ENCODE assay signal across 1 cellular context in the genomic region with DNA sequence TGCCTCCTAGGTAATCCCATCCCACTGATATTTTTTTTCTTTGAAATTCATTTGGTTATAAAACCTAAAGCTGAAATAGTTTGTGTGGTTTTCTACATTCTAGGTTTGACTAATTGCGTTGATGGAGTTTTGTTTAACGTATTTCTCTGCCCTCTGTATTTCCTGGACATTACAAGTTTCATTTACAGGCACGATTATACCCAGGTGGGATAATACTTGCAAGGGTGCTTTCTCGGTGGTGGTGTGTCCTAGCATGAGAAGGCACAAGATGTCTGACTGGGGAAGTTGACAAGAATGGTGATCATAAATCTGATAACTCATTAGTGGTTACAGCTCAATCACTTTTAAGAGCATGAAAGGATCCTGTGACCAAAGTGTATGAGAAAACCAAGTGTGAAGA.
TF ChIP-seq lines count a peak whose summit lies in the region.

No MANE protein-coding gene starts in this region.

TF ChIP-seq in GM12878, 131 proteins besides CTCF, POLR2A, EP300 and RAD21 (continued from another document):
- TF ChIP-seq TBL1XR1 (IDR thresholded peaks at IDR 0.05; ENCODE audit: low read depth, low read length) (no peak), ETV6 (conservative IDR thresholded peaks at IDR 0.05 in 1 of 2, IDR thresholded peaks at IDR 0.05 in 1 of 2; ENCODE audit: borderline replicate concordance in 1 of 2, low read depth in 1 of 2) (peak in 1 of 2 experiments; percentile 72; a peak in 1 of 4 replicates), IRF4 (IDR thresholded peaks at IDR 0.05; ENCODE audit: low read depth, low read length) (peak; percentile 46; the same call in 1 of the 2 replicates), TCF7 (IDR thresholded peaks at IDR 0.05; ENCODE audit: borderline replicate concordance) (0 out of 2 replicates have a peak, but pooled peaks have one; percentile 40), RUNX3 (IDR thresholded peaks at IDR 0.05; ENCODE audit: low read length) (peak; percentile 96), GABPA (IDR thresholded peaks at IDR 0.05; ENCODE audit: low read depth) (0 out of 2 replicates have a peak, but pooled peaks have one; percentile 33), TARDBP (IDR thresholded peaks at IDR 0.05; ENCODE audit: borderline replicate concordance) (no peak), SIN3A (IDR thresholded peaks at IDR 0.05; ENCODE audit: low read depth, low read length) (no peak), TCF3 (IDR thresholded peaks at IDR 0.05; ENCODE audit: borderline replicate concordance, insufficient read depth, low read depth, low read length) (no peak), NFIC (IDR thresholded peaks at IDR 0.05; ENCODE audit: low read depth, low read length) (peak; percentile 93), RAD51 (IDR thresholded peaks at IDR 0.05) (no peak), PML (IDR thresholded peaks at IDR 0.05; ENCODE audit: low read length) (0 out of 2 replicates have a peak, but pooled peaks have one; percentile 34), HDAC6 (IDR thresholded peaks at IDR 0.05; ENCODE audit: unreplicated experiment) (no peak)
- TF ChIP-seq, protein P1, sequence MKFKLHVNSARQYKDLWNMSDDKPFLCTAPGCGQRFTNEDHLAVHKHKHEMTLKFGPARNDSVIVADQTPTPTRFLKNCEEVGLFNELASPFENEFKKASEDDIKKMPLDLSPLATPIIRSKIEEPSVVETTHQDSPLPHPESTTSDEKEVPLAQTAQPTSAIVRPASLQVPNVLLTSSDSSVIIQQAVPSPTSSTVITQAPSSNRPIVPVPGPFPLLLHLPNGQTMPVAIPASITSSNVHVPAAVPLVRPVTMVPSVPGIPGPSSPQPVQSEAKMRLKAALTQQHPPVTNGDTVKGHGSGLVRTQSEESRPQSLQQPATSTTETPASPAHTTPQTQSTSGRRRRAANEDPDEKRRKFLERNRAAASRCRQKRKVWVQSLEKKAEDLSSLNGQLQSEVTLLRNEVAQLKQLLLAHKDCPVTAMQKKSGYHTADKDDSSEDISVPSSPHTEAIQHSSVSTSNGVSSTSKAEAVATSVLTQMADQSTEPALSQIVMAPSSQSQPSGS (IDR thresholded peaks at IDR 0.05; ENCODE audit: low read length), result peak; percentile 66; the same call in 1 of the 2 replicates
- TF ChIP-seq, protein P2, sequence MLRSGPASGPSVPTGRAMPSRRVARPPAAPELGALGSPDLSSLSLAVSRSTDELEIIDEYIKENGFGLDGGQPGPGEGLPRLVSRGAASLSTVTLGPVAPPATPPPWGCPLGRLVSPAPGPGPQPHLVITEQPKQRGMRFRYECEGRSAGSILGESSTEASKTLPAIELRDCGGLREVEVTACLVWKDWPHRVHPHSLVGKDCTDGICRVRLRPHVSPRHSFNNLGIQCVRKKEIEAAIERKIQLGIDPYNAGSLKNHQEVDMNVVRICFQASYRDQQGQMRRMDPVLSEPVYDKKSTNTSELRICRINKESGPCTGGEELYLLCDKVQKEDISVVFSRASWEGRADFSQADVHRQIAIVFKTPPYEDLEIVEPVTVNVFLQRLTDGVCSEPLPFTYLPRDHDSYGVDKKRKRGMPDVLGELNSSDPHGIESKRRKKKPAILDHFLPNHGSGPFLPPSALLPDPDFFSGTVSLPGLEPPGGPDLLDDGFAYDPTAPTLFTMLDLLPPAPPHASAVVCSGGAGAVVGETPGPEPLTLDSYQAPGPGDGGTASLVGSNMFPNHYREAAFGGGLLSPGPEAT (IDR thresholded peaks at IDR 0.05; ENCODE audit: low read depth), result no peak
- TF ChIP-seq, protein P3, sequence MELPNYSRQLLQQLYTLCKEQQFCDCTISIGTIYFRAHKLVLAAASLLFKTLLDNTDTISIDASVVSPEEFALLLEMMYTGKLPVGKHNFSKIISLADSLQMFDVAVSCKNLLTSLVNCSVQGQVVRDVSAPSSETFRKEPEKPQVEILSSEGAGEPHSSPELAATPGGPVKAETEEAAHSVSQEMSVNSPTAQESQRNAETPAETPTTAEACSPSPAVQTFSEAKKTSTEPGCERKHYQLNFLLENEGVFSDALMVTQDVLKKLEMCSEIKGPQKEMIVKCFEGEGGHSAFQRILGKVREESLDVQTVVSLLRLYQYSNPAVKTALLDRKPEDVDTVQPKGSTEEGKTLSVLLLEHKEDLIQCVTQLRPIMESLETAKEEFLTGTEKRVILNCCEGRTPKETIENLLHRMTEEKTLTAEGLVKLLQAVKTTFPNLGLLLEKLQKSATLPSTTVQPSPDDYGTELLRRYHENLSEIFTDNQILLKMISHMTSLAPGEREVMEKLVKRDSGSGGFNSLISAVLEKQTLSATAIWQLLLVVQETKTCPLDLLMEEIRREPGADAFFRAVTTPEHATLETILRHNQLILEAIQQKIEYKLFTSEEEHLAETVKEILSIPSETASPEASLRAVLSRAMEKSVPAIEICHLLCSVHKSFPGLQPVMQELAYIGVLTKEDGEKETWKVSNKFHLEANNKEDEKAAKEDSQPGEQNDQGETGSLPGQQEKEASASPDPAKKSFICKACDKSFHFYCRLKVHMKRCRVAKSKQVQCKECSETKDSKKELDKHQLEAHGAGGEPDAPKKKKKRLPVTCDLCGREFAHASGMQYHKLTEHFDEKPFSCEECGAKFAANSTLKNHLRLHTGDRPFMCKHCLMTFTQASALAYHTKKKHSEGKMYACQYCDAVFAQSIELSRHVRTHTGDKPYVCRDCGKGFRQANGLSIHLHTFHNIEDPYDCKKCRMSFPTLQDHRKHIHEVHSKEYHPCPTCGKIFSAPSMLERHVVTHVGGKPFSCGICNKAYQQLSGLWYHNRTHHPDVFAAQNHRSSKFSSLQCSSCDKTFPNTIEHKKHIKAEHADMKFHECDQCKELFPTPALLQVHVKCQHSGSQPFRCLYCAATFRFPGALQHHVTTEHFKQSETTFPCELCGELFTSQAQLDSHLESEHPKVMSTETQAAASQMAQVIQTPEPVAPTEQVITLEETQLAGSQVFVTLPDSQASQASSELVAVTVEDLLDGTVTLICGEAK (IDR thresholded peaks at IDR 0.05; ENCODE audit: borderline replicate concordance), result no peak
- TF ChIP-seq, protein P4, sequence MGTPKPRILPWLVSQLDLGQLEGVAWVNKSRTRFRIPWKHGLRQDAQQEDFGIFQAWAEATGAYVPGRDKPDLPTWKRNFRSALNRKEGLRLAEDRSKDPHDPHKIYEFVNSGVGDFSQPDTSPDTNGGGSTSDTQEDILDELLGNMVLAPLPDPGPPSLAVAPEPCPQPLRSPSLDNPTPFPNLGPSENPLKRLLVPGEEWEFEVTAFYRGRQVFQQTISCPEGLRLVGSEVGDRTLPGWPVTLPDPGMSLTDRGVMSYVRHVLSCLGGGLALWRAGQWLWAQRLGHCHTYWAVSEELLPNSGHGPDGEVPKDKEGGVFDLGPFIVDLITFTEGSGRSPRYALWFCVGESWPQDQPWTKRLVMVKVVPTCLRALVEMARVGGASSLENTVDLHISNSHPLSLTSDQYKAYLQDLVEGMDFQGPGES (IDR thresholded peaks at IDR 0.05), result no peak
- TF ChIP-seq, protein P5, sequence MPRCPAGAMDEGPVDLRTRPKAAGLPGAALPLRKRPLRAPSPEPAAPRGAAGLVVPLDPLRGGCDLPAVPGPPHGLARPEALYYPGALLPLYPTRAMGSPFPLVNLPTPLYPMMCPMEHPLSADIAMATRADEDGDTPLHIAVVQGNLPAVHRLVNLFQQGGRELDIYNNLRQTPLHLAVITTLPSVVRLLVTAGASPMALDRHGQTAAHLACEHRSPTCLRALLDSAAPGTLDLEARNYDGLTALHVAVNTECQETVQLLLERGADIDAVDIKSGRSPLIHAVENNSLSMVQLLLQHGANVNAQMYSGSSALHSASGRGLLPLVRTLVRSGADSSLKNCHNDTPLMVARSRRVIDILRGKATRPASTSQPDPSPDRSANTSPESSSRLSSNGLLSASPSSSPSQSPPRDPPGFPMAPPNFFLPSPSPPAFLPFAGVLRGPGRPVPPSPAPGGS (IDR thresholded peaks at IDR 0.05; ENCODE audit: borderline replicate concordance, insufficient read depth, low read depth, low read length, poor library complexity, severe bottlenecking), result peak; percentile 31
- TF ChIP-seq, protein P6, sequence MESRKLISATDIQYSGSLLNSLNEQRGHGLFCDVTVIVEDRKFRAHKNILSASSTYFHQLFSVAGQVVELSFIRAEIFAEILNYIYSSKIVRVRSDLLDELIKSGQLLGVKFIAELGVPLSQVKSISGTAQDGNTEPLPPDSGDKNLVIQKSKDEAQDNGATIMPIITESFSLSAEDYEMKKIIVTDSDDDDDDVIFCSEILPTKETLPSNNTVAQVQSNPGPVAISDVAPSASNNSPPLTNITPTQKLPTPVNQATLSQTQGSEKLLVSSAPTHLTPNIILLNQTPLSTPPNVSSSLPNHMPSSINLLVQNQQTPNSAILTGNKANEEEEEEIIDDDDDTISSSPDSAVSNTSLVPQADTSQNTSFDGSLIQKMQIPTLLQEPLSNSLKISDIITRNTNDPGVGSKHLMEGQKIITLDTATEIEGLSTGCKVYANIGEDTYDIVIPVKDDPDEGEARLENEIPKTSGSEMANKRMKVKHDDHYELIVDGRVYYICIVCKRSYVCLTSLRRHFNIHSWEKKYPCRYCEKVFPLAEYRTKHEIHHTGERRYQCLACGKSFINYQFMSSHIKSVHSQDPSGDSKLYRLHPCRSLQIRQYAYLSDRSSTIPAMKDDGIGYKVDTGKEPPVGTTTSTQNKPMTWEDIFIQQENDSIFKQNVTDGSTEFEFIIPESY (IDR thresholded peaks at IDR 0.05), result no peak
